ENCODE assay signal across 18 cellular contexts in genomic region chr4:7372673-7373072, GRCh38.
A peak's percentile ranks its signal among the peaks of the same experiment; 100 is the strongest.
DNase-seq lines count a peak whose midpoint lies in the region; ATAC-seq, FAIRE-seq and TF ChIP-seq lines count a peak whose summit lies in the region.
"Had no signal": no experiment of that assay in that cellular context is flagged by ENCODE, and none has a peak within 500 bp of the region (broad histone marks: within the 10 kb centered on the region; RNA-seq: fewer than 3 reads in every experiment).

No MANE protein-coding gene starts in this region.

- no peak overlapping the region for H3K27ac ChIP-seq in left ventricle myocardium inferior (replicated peaks)
- H3K27ac ChIP-seq in astrocyte (ENCODE audit: low read depth, low read length), result no peak overlapping the region
- no peak overlapping the region for H3K27ac ChIP-seq in Peyer's patch
- H3K27ac ChIP-seq: 22Rv1, A549 had no signal

- peaks cover 20% of the 10 kb centered on the region for H3K27me3 Mint-ChIP-seq in astrocyte (ENCODE audit: low read depth, unreplicated experiment)
- peaks cover 21% of the 10 kb centered on the region for H3K27me3 Mint-ChIP-seq in nephron (ENCODE audit: low read depth)
- peaks cover 20% of the 10 kb centered on the region for H3K27me3 Mint-ChIP-seq in stimulated activated naive CD8-positive, alpha-beta T cell treated with anti-CD3 and anti-CD28 coated beads, Interleukin-15, amount 100 ng/mL, for 72 hours

- H3K9me3 Mint-ChIP-seq in astrocyte (ENCODE audit: unreplicated experiment), result no peaks in the 10 kb centered on the region
- no peaks in the 10 kb centered on the region for H3K9me3 Mint-ChIP-seq in nephron
- H3K9me3 Mint-ChIP-seq in stimulated activated naive CD8-positive, alpha-beta T cell treated with anti-CD3 and anti-CD28 coated beads, Interleukin-15, amount 100 ng/mL, for 72 hours, result peaks cover 1 to 2% of the 10 kb centered on the region in 2 donors
- H3K9me3 Mint-ChIP-seq: CD8-positive, alpha-beta T cell; H9 had no signal

- peak; percentile 40 for DNase-seq in Right ventricle myocardium inferior (ENCODE audit: missing footprints)
- DNase-seq in left ventricle myocardium inferior, result no peak
- peak; percentile 48 for DNase-seq in astrocyte (ENCODE audit: low read depth)
- no peak for DNase-seq in stimulated activated naive CD8-positive, alpha-beta T cell treated with anti-CD3 and anti-CD28 coated beads, Interleukin-15, amount 100 ng/mL, for 72 hours
- no peak for DNase-seq in Peyer's patch
- DNase-seq in NCI-H774 (lab: John Stamatoyannopoulos, UW), result no peak
- DNase-seq: AML-193; Calu3; CD8-positive, alpha-beta T cell; DND-41; EL; H9 had no signal

- no peak for TF ChIP-seq POLR2A in Peyer's patch (IDR thresholded peaks at IDR 0.05)

- no peak overlapping the region for H3K4me3 ChIP-seq in left ventricle myocardium inferior
- H3K4me3 ChIP-seq in astrocyte (ENCODE audit: insufficient read depth, low read depth, low read length), result no peak overlapping the region
- no peak overlapping the region for H3K4me3 ChIP-seq in Peyer's patch
- H3K4me3 ChIP-seq: A549, GM12878 had no signal

- no peak overlapping the region for H3K9ac ChIP-seq in astrocyte (ENCODE audit: low read length)

- no peak overlapping the region for H3K27ac Mint-ChIP-seq in astrocyte (ENCODE audit: unreplicated experiment)
- peak overlapping the region in 2 of 3 experiments; percentile 14 to 37 for H3K27ac Mint-ChIP-seq in nephron
- no peak overlapping the region for H3K27ac Mint-ChIP-seq in stimulated activated naive CD8-positive, alpha-beta T cell treated with anti-CD3 and anti-CD28 coated beads, Interleukin-15, amount 100 ng/mL, for 72 hours
- H3K27ac Mint-ChIP-seq: CD8-positive, alpha-beta T cell; H9 had no signal

- intact Hi-C loops in Right ventricle myocardium inferior (cut with DNase I), result no loop called here
- intact Hi-C loops in left ventricle myocardium inferior (cut with micrococcal nuclease), result no loop called here

- H4K20me1 ChIP-seq in astrocyte (ENCODE audit: insufficient read depth, low read length), result peaks cover 36% of the 10 kb centered on the region

- ATAC-seq in Right ventricle myocardium inferior, result no peak
- no peak for ATAC-seq in stimulated activated naive CD8-positive, alpha-beta T cell treated with anti-CD3 and anti-CD28 coated beads, Interleukin-15, amount 100 ng/mL, for 72 hours
- ATAC-seq: A549; CD8-positive, alpha-beta T cell; GM12878 had no signal

- no peak overlapping the region for H2AFZ ChIP-seq in astrocyte (ENCODE audit: low read depth, low read length)

- H3K36me3 ChIP-seq in left ventricle myocardium inferior (no peaks in the 10 kb centered on the region), astrocyte (ENCODE audit: insufficient read depth, low read length) (no peaks in the 10 kb centered on the region), Peyer's patch (no peaks in the 10 kb centered on the region)

- no peaks in the 10 kb centered on the region for H3K9me3 ChIP-seq in left ventricle myocardium inferior (replicated peaks)
- no peaks in the 10 kb centered on the region for H3K9me3 ChIP-seq in astrocyte (ENCODE audit: insufficient read depth, low read depth, low read length)
- H3K9me3 ChIP-seq in Peyer's patch, result no peaks in the 10 kb centered on the region
- H3K9me3 ChIP-seq: A549 had no signal

- H3K4me1 ChIP-seq in left ventricle myocardium inferior, result peaks cover 5% of the 10 kb centered on the region
- H3K4me1 ChIP-seq in astrocyte (ENCODE audit: insufficient read depth, low read length), result peaks cover 17% of the 10 kb centered on the region
- H3K4me1 ChIP-seq in Peyer's patch, result no peaks in the 10 kb centered on the region
- H3K4me1 ChIP-seq: A549 had no signal

- TF ChIP-seq CTCF in left ventricle myocardium inferior (IDR thresholded peaks at IDR 0.05; ENCODE audit: borderline replicate concordance), result no peak
- TF ChIP-seq CTCF in astrocyte (IDR thresholded peaks at IDR 0.05; ENCODE audit: insufficient read depth, low read depth, low read length), result no peak
- no peak for TF ChIP-seq CTCF in nephron (IDR thresholded peaks at IDR 0.05; ENCODE audit: unreplicated experiment in 3 of 3)
- TF ChIP-seq CTCF in Peyer's patch (IDR thresholded peaks at IDR 0.05), result no peak

- H3K36me3 Mint-ChIP-seq in astrocyte (ENCODE audit: low read depth, unreplicated experiment), result peaks cover 6% of the 10 kb centered on the region
- H3K36me3 Mint-ChIP-seq in nephron (ENCODE audit: low read depth), result no peaks in the 10 kb centered on the region
- H3K36me3 Mint-ChIP-seq: CD8-positive, alpha-beta T cell had no signal

- no peak for FAIRE-seq in astrocyte (lab: Jason Lieb, UNC)
- FAIRE-seq: A549, GM12878, GM19239, H1 had no signal

- H3K27me3 ChIP-seq in left ventricle myocardium inferior (ENCODE audit: low read depth), result peaks cover 1% of the 10 kb centered on the region
- H3K27me3 ChIP-seq in astrocyte (ENCODE audit: insufficient read depth, low read length), result peaks cover 5% of the 10 kb centered on the region
- no peaks in the 10 kb centered on the region for H3K27me3 ChIP-seq in Peyer's patch

- no peak overlapping the region for H3K4me2 ChIP-seq in astrocyte (ENCODE audit: low read length)
- H3K4me2 ChIP-seq: A549 had no signal

- H3K4me1 Mint-ChIP-seq in astrocyte (ENCODE audit: low read depth, unreplicated experiment), result peaks cover 16% of the 10 kb centered on the region
- peaks cover 62% of the 10 kb centered on the region for H3K4me1 Mint-ChIP-seq in nephron
- no peaks in the 10 kb centered on the region for H3K4me1 Mint-ChIP-seq in stimulated activated naive CD8-positive, alpha-beta T cell treated with anti-CD3 and anti-CD28 coated beads, Interleukin-15, amount 100 ng/mL, for 72 hours

- no peak overlapping the region for H3K4me3 Mint-ChIP-seq in astrocyte (ENCODE audit: unreplicated experiment)
- peak overlapping the region in 1 of 3 experiments; percentile 19 for H3K4me3 Mint-ChIP-seq in nephron
- H3K4me3 Mint-ChIP-seq in stimulated activated naive CD8-positive, alpha-beta T cell treated with anti-CD3 and anti-CD28 coated beads, Interleukin-15, amount 100 ng/mL, for 72 hours, result no peak overlapping the region
- H3K4me3 Mint-ChIP-seq: CD8-positive, alpha-beta T cell; H9 had no signal

- no peaks in the 10 kb centered on the region for H3K79me2 ChIP-seq in astrocyte (ENCODE audit: insufficient read depth, low read length)

Comparison
In these comparisons a context has a peak if more than half of its experiments do, and no peak if none do; other contexts are left out.
1. DNase-seq: peak in Right ventricle myocardium inferior (single experiment) and astrocyte (single experiment); none in left ventricle myocardium inferior (single experiment), stimulated activated naive CD8-positive, alpha-beta T cell treated with anti-CD3 and anti-CD28 coated beads, Interleukin-15, amount 100 ng/mL, for 72 hours (0 of 2), Peyer's patch (0 of 3) and NCI-H774 (single experiment).
2. H3K27ac Mint-ChIP-seq: peak in nephron (2 of 3); none in astrocyte (single experiment) and stimulated activated naive CD8-positive, alpha-beta T cell treated with anti-CD3 and anti-CD28 coated beads, Interleukin-15, amount 100 ng/mL, for 72 hours (0 of 2).